15 cellular contexts compared by ENCODE assay signal in genomic region chr1:32060914-32061313, GRCh38. TPM values are rescaled to one million over a fixed set of nuclear protein-coding genes. Genes with fewer than 3 reads are reported as not detected.
DNase-seq lines count a peak whose midpoint lies in the region; ATAC-seq and TF ChIP-seq lines count a peak whose summit lies in the region.
"Had no signal": no experiment of that assay in that cellular context is flagged by ENCODE, and none has a peak within 500 bp of the region (broad histone marks: within the 10 kb centered on the region; RNA-seq: fewer than 3 reads in every experiment).

No MANE protein-coding gene starts in this region.

- no peaks in the 10 kb centered on the region for H3K27me3 Mint-ChIP-seq in osteocyte (ENCODE audit: unreplicated experiment)

- H3K36me3 ChIP-seq in NT2/D1 (ENCODE audit: insufficient read depth, insufficient read length, low read length), result peaks cover 71% of the 10 kb centered on the region
- H3K36me3 ChIP-seq in esophagus squamous epithelium, result peaks cover 0 to 7% (median 0%) of the 10 kb centered on the region in 3 donors

- no peak for TF ChIP-seq POLR2A in esophagus squamous epithelium (IDR thresholded peaks at IDR 0.05)

- H3K27me3 ChIP-seq in NT2/D1 (ENCODE audit: insufficient read depth, insufficient read length) (no peaks in the 10 kb centered on the region), esophagus squamous epithelium (no peaks in the 10 kb centered on the region)
- H3K27me3 ChIP-seq: heart right ventricle, left lung had no signal

- H3K4me3 Mint-ChIP-seq in osteocyte (ENCODE audit: unreplicated experiment), result no peak overlapping the region

- DNase-seq in NCI-H2171 treated with DMSO at 0.1 percent for 48 hours (lab: John Stamatoyannopoulos, UW) (peak; percentile 31), NCI-H2171 (lab: John Stamatoyannopoulos, UW) (no peak), NT2/D1 (ENCODE audit: low read depth, low spot score) (peak; percentile 89), foreskin melanocyte (peak; percentile 22), osteocyte (ENCODE audit: extremely low spot score, unreplicated experiment) (no peak), esophagus squamous epithelium (lab: John Stamatoyannopoulos, UW) (no peak)
- DNase-seq: activated CD4-positive, alpha-beta T cell treated with anti-CD3 and anti-CD28 coated beads, Interleukin-2, amount 50 U/mL, for 4 hours; activated gamma-delta T cell treated with Interleukin-2 at 50 U/mL for 16 hours; DMS153; heart right ventricle; left lung; NCI-H187 treated with DMSO at 0.1 percent for 48 hours; T1000 had no signal

- no peak overlapping the region for H3K9ac ChIP-seq in NT2/D1 (ENCODE audit: insufficient read length, low read depth)

- TF ChIP-seq CTCF in osteocyte (IDR thresholded peaks at IDR 0.05), result no peak
- TF ChIP-seq CTCF in esophagus squamous epithelium (IDR thresholded peaks at IDR 0.05), result no peak

- no peak for ATAC-seq in HG03135 (IDR thresholded peaks at IDR 0.05; ENCODE audit: unreplicated experiment)
- ATAC-seq in HG02588 (IDR thresholded peaks at IDR 0.05; ENCODE audit: unreplicated experiment), result no peak
- ATAC-seq: heart right ventricle, left lung had no signal

- H3K9me3 ChIP-seq in NT2/D1 (ENCODE audit: insufficient read depth, low read length) (no peaks in the 10 kb centered on the region), esophagus squamous epithelium (no peaks in the 10 kb centered on the region)
- H3K9me3 ChIP-seq: heart right ventricle, left lung had no signal

- H3K36me3 Mint-ChIP-seq in osteocyte (ENCODE audit: unreplicated experiment), result peaks cover 39% of the 10 kb centered on the region

- H3K9me3 Mint-ChIP-seq in osteocyte (ENCODE audit: unreplicated experiment), result no peaks in the 10 kb centered on the region

- peaks cover 42% of the 10 kb centered on the region for H3K4me1 Mint-ChIP-seq in osteocyte (ENCODE audit: unreplicated experiment)

- no peak overlapping the region for H3K27ac ChIP-seq in esophagus squamous epithelium

- intact Hi-C loops in esophagus squamous epithelium (cut with DNase I), result no loop called here

- peak overlapping the region; percentile 98 for H3K27ac Mint-ChIP-seq in osteocyte (ENCODE audit: unreplicated experiment)

- peaks cover 15% of the 10 kb centered on the region for H3K4me1 ChIP-seq in NT2/D1 (ENCODE audit: insufficient read depth, insufficient read length)
- H3K4me1 ChIP-seq in esophagus squamous epithelium, result peaks cover 5 to 19% (median 11%) of the 10 kb centered on the region in 3 donors

- no peak overlapping the region for H3K4me3 ChIP-seq in NT2/D1 (ENCODE audit: insufficient read length, low read depth)
- no peak overlapping the region for H3K4me3 ChIP-seq in esophagus squamous epithelium
- H3K4me3 ChIP-seq: heart right ventricle, left lung had no signal

RNA-seq across cellular contexts. Expression of gene TMEM39B, which starts 11.8 kb away (rescaled TPM):
- total RNA-seq in osteocyte (22.9 and 25.0 TPM in 2 replicates), esophagus squamous epithelium (1 to 10 TPM; 3.6 to 5.6 (median 4.9) TPM)

RNA-seq across cellular contexts. Expression of gene KPNA6, which starts 46.9 kb away (rescaled TPM):
- total RNA-seq in osteocyte, result 75.3 and 78.2 TPM in 2 replicates
- total RNA-seq in esophagus squamous epithelium, result 10 to 100 TPM; 27.7 to 38.0 (median 36.5) TPM

RNA-seq across cellular contexts. Expression of gene KHDRBS1, which starts 47.2 kb away (rescaled TPM):
- total RNA-seq in osteocyte (128 and 131 TPM in 2 replicates), esophagus squamous epithelium (10 to 100 TPM; 56.5 to 72.4 (median 70.8) TPM)

Comparison
In these comparisons a context has a peak if more than half of its experiments do, and no peak if none do; other contexts are left out.
1. DNase-seq: peak in NCI-H2171 treated with DMSO at 0.1 percent for 48 hours (single experiment), NT2/D1 (single experiment) and foreskin melanocyte (single experiment); none in NCI-H2171 (single experiment), osteocyte (single experiment) and esophagus squamous epithelium (single experiment).